ENCODE assay signal across 9 cellular contexts in the genomic region with DNA sequence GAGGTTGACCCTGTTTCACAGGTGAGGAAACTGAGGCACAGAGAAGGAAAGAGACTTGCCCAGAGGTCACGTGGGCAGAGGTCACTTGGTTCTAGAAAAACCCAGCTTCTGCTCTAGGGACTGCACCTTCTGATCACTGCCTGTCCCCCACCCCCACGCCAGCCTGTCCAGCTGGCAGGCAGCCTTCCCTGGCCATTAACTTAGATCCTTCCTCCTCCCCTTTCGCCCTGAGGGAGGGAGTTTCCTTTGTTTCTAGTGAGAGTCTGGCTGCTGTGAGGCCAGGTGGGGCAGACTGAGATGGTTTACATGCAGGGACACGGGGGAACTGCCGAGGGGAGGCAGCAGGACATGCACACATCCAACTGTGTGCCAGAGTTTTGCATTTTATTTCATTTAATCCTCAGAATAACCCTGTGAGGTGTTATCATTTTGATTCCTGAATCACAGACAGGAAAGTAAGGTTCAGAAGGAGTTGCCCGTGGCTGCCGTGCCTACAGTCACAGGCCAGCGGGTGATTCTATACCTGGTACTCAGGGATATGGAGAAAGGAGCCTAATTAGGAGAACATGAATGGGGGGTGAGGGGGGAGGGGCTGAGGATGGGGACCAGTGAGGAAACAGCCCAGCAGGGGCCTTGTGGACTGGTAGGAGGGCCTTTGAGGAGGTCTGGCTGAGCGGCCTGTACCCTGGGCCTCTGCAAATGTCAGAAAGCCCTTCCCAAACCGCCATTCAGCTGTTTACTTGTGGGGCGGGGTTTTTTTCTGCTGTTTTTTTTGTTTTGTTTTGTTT.
DNase-seq lines count a peak whose midpoint lies in the region; ATAC-seq and TF ChIP-seq lines count a peak whose summit lies in the region.
"Had no signal": no experiment of that assay in that cellular context is flagged by ENCODE, and none has a peak within 500 bp of the region (broad histone marks: within the 10 kb centered on the region; RNA-seq: fewer than 3 reads in every experiment).

No MANE protein-coding gene starts in this region.

- H3K27ac ChIP-seq in C4-2B (peak overlapping the region; percentile 74), WERI-Rb-1 (peak overlapping the region; percentile 95)

- DNase-seq in NCI-H1105 treated with DMSO at 0.1 percent for 48 hours (lab: John Stamatoyannopoulos, UW) (peak; percentile 84), WERI-Rb-1 (peak; percentile 96), iPS-NIHi11 (ENCODE audit: low spot score) (peak; percentile 78), NCI-H187 treated with DMSO at 0.1 percent for 48 hours (lab: John Stamatoyannopoulos, UW) (no peak), inferior parietal cortex (ENCODE audit: extremely low spot score) (no peak)

- no peak overlapping the region for H3K4me3 ChIP-seq in WERI-Rb-1 (ENCODE audit: low read depth, low read length)
- H3K4me3 ChIP-seq: lung had no signal

- H3K27me3 ChIP-seq in WERI-Rb-1 (ENCODE audit: insufficient read depth, low read depth, severe bottlenecking): no peaks in the 10 kb centered on the region

- TF ChIP-seq CTCF in C4-2B (conservative IDR thresholded peaks at IDR 0.05) (no peak), WERI-Rb-1 (IDR thresholded peaks at IDR 0.05; ENCODE audit: low read depth, low read length) (no peak)

- no peaks in the 10 kb centered on the region for H3K9me3 ChIP-seq in WERI-Rb-1 (ENCODE audit: severe bottlenecking)

- H3K36me3 ChIP-seq in WERI-Rb-1: no peaks in the 10 kb centered on the region

- ATAC-seq in GM18502 (IDR thresholded peaks at IDR 0.05; ENCODE audit: poor library complexity, unreplicated experiment): no peak
- no peak for ATAC-seq in HG03520 (IDR thresholded peaks at IDR 0.05; ENCODE audit: unreplicated experiment)

Comparison
In these comparisons a context has a peak if more than half of its experiments do, and no peak if none do; other contexts are left out.
1. DNase-seq: peak in NCI-H1105 treated with DMSO at 0.1 percent for 48 hours (single experiment), WERI-Rb-1 (single experiment) and iPS-NIHi11 (single experiment); none in NCI-H187 treated with DMSO at 0.1 percent for 48 hours (single experiment) and inferior parietal cortex (single experiment).